In the genomic region with DNA sequence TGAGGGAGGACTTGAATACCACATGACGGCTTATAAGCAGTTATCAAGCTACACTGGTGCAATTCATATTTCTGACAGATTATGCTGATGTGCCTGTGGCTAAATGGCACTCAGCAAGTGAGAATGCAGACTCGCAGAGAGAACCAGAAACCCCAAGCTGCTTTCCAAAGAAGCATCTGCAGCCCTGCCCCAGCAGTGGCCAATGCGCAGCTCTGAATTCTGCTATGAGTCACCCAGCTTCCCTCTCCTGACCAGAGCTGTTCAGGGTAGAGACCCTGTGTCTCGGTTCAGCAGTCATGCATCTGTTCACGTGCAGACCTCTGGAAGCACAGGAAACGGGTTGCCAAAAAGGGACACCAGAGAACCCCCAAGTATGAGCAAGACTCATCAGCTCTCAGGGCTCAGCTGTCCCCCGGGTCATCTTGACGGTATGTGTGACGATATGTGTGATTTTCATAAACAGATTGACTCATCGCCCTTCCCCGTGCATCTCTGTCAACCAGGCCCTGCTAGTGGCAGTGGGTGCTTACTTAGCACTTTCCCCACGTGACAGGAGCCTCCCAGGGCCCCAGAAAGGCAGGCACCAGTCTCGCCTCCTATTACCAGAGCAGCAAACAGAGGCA, we compare ENCODE assay signal across 1 cellular context.
TF ChIP-seq lines count a peak whose summit lies in the region.

No MANE protein-coding gene starts in this region.

TF ChIP-seq in GM12878, 131 proteins besides CTCF, POLR2A, EP300 and RAD21 (continued from another document and continues in another):
- TF ChIP-seq, protein P1, sequence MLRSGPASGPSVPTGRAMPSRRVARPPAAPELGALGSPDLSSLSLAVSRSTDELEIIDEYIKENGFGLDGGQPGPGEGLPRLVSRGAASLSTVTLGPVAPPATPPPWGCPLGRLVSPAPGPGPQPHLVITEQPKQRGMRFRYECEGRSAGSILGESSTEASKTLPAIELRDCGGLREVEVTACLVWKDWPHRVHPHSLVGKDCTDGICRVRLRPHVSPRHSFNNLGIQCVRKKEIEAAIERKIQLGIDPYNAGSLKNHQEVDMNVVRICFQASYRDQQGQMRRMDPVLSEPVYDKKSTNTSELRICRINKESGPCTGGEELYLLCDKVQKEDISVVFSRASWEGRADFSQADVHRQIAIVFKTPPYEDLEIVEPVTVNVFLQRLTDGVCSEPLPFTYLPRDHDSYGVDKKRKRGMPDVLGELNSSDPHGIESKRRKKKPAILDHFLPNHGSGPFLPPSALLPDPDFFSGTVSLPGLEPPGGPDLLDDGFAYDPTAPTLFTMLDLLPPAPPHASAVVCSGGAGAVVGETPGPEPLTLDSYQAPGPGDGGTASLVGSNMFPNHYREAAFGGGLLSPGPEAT (IDR thresholded peaks at IDR 0.05; ENCODE audit: low read depth), result peak; percentile 94
- peak; percentile 97 for TF ChIP-seq NR2F1 (conservative IDR thresholded peaks at IDR 0.05)
- TF ChIP-seq, protein P2, sequence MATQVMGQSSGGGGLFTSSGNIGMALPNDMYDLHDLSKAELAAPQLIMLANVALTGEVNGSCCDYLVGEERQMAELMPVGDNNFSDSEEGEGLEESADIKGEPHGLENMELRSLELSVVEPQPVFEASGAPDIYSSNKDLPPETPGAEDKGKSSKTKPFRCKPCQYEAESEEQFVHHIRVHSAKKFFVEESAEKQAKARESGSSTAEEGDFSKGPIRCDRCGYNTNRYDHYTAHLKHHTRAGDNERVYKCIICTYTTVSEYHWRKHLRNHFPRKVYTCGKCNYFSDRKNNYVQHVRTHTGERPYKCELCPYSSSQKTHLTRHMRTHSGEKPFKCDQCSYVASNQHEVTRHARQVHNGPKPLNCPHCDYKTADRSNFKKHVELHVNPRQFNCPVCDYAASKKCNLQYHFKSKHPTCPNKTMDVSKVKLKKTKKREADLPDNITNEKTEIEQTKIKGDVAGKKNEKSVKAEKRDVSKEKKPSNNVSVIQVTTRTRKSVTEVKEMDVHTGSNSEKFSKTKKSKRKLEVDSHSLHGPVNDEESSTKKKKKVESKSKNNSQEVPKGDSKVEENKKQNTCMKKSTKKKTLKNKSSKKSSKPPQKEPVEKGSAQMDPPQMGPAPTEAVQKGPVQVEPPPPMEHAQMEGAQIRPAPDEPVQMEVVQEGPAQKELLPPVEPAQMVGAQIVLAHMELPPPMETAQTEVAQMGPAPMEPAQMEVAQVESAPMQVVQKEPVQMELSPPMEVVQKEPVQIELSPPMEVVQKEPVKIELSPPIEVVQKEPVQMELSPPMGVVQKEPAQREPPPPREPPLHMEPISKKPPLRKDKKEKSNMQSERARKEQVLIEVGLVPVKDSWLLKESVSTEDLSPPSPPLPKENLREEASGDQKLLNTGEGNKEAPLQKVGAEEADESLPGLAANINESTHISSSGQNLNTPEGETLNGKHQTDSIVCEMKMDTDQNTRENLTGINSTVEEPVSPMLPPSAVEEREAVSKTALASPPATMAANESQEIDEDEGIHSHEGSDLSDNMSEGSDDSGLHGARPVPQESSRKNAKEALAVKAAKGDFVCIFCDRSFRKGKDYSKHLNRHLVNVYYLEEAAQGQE (IDR thresholded peaks at IDR 0.05; ENCODE audit: low read depth, low read length), result no peak; the same call in 1 of the 2 replicates
- no peak for TF ChIP-seq ESRRA (IDR thresholded peaks at IDR 0.05; ENCODE audit: low read length)
- TF ChIP-seq, protein P3, sequence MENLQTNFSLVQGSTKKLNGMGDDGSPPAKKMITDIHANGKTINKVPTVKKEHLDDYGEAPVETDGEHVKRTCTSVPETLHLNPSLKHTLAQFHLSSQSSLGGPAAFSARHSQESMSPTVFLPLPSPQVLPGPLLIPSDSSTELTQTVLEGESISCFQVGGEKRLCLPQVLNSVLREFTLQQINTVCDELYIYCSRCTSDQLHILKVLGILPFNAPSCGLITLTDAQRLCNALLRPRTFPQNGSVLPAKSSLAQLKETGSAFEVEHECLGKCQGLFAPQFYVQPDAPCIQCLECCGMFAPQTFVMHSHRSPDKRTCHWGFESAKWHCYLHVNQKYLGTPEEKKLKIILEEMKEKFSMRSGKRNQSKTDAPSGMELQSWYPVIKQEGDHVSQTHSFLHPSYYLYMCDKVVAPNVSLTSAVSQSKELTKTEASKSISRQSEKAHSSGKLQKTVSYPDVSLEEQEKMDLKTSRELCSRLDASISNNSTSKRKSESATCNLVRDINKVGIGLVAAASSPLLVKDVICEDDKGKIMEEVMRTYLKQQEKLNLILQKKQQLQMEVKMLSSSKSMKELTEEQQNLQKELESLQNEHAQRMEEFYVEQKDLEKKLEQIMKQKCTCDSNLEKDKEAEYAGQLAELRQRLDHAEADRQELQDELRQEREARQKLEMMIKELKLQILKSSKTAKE (IDR thresholded peaks at IDR 0.05; ENCODE audit: low read depth, poor library complexity, severe bottlenecking), result peak; percentile 98
- TF ChIP-seq TCF3 (IDR thresholded peaks at IDR 0.05; ENCODE audit: borderline replicate concordance, insufficient read depth, low read depth, low read length), result peak; percentile 98
- no peak for TF ChIP-seq KAT2A (conservative IDR thresholded peaks at IDR 0.05; ENCODE audit: control insufficient read depth, low read depth, low read length)
- TF ChIP-seq, protein P4, sequence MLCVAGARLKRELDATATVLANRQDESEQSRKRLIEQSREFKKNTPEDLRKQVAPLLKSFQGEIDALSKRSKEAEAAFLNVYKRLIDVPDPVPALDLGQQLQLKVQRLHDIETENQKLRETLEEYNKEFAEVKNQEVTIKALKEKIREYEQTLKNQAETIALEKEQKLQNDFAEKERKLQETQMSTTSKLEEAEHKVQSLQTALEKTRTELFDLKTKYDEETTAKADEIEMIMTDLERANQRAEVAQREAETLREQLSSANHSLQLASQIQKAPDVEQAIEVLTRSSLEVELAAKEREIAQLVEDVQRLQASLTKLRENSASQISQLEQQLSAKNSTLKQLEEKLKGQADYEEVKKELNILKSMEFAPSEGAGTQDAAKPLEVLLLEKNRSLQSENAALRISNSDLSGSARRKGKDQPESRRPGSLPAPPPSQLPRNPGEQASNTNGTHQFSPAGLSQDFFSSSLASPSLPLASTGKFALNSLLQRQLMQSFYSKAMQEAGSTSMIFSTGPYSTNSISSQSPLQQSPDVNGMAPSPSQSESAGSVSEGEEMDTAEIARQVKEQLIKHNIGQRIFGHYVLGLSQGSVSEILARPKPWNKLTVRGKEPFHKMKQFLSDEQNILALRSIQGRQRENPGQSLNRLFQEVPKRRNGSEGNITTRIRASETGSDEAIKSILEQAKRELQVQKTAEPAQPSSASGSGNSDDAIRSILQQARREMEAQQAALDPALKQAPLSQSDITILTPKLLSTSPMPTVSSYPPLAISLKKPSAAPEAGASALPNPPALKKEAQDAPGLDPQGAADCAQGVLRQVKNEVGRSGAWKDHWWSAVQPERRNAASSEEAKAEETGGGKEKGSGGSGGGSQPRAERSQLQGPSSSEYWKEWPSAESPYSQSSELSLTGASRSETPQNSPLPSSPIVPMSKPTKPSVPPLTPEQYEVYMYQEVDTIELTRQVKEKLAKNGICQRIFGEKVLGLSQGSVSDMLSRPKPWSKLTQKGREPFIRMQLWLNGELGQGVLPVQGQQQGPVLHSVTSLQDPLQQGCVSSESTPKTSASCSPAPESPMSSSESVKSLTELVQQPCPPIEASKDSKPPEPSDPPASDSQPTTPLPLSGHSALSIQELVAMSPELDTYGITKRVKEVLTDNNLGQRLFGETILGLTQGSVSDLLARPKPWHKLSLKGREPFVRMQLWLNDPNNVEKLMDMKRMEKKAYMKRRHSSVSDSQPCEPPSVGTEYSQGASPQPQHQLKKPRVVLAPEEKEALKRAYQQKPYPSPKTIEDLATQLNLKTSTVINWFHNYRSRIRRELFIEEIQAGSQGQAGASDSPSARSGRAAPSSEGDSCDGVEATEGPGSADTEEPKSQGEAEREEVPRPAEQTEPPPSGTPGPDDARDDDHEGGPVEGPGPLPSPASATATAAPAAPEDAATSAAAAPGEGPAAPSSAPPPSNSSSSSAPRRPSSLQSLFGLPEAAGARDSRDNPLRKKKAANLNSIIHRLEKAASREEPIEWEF (IDR thresholded peaks at IDR 0.05; ENCODE audit: insufficient replicate concordance, low read depth, low read length), result peak; percentile 71
- TF ChIP-seq, protein P5, sequence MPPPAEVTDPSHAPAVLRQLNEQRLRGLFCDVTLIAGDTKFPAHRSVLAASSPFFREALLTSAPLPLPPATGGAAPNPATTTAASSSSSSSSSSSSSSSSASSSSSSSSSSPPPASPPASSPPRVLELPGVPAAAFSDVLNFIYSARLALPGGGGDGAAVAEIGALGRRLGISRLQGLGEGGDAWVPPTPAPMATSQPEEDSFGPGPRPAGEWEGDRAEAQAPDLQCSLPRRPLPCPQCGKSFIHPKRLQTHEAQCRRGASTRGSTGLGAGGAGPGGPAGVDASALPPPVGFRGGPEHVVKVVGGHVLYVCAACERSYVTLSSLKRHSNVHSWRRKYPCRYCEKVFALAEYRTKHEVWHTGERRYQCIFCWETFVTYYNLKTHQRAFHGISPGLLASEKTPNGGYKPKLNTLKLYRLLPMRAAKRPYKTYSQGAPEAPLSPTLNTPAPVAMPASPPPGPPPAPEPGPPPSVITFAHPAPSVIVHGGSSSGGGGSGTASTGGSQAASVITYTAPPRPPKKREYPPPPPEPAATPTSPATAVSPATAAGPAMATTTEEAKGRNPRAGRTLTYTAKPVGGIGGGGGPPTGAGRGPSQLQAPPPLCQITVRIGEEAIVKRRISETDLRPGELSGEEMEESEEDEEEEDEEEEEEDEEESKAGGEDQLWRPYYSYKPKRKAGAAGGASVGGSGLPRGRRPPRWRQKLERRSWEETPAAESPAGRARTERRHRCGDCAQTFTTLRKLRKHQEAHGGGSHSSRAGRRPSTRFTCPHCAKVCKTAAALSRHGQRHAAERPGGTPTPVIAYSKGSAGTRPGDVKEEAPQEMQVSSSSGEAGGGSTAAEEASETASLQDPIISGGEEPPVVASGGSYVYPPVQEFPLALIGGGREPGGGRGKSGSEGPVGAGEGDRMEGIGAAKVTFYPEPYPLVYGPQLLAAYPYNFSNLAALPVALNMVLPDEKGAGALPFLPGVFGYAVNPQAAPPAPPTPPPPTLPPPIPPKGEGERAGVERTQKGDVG (CRISPR knock-in tag; IDR thresholded peaks at IDR 0.05), result no peak; the same call in 1 of the 2 replicates
- TF ChIP-seq SREBF1 (IDR thresholded peaks at IDR 0.05; ENCODE audit: low read length), result no peak
- no peak for TF ChIP-seq SREBF2 (IDR thresholded peaks at IDR 0.05; ENCODE audit: low read length)
- TF ChIP-seq, protein P6, sequence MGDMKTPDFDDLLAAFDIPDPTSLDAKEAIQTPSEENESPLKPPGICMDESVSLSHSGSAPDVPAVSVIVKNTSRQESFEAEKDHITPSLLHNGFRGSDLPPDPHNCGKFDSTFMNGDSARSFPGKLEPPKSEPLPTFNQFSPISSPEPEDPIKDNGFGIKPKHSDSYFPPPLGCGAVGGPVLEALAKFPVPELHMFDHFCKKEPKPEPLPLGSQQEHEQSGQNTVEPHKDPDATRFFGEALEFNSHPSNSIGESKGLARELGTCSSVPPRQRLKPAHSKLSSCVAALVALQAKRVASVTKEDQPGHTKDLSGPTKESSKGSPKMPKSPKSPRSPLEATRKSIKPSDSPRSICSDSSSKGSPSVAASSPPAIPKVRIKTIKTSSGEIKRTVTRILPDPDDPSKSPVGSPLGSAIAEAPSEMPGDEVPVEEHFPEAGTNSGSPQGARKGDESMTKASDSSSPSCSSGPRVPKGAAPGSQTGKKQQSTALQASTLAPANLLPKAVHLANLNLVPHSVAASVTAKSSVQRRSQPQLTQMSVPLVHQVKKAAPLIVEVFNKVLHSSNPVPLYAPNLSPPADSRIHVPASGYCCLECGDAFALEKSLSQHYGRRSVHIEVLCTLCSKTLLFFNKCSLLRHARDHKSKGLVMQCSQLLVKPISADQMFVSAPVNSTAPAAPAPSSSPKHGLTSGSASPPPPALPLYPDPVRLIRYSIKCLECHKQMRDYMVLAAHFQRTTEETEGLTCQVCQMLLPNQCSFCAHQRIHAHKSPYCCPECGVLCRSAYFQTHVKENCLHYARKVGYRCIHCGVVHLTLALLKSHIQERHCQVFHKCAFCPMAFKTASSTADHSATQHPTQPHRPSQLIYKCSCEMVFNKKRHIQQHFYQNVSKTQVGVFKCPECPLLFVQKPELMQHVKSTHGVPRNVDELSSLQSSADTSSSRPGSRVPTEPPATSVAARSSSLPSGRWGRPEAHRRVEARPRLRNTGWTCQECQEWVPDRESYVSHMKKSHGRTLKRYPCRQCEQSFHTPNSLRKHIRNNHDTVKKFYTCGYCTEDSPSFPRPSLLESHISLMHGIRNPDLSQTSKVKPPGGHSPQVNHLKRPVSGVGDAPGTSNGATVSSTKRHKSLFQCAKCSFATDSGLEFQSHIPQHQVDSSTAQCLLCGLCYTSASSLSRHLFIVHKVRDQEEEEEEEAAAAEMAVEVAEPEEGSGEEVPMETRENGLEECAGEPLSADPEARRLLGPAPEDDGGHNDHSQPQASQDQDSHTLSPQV (IDR thresholded peaks at IDR 0.05), result peak; percentile 91
- no peak for TF ChIP-seq NR2C2 (IDR thresholded peaks at IDR 0.05; ENCODE audit: borderline replicate concordance, control insufficient read depth, insufficient read length, low read depth)
- TF ChIP-seq MYB (IDR thresholded peaks at IDR 0.05; ENCODE audit: borderline replicate concordance, low read depth, low read length), result no peak
- TF ChIP-seq MXI1 (IDR thresholded peaks at IDR 0.05; ENCODE audit: low read depth, low read length), result peak; percentile 93
- TF ChIP-seq, protein P7, sequence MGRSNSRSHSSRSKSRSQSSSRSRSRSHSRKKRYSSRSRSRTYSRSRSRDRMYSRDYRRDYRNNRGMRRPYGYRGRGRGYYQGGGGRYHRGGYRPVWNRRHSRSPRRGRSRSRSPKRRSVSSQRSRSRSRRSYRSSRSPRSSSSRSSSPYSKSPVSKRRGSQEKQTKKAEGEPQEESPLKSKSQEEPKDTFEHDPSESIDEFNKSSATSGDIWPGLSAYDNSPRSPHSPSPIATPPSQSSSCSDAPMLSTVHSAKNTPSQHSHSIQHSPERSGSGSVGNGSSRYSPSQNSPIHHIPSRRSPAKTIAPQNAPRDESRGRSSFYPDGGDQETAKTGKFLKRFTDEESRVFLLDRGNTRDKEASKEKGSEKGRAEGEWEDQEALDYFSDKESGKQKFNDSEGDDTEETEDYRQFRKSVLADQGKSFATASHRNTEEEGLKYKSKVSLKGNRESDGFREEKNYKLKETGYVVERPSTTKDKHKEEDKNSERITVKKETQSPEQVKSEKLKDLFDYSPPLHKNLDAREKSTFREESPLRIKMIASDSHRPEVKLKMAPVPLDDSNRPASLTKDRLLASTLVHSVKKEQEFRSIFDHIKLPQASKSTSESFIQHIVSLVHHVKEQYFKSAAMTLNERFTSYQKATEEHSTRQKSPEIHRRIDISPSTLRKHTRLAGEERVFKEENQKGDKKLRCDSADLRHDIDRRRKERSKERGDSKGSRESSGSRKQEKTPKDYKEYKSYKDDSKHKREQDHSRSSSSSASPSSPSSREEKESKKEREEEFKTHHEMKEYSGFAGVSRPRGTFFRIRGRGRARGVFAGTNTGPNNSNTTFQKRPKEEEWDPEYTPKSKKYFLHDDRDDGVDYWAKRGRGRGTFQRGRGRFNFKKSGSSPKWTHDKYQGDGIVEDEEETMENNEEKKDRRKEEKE (IDR thresholded peaks at IDR 0.05), result no peak
